Comparison of ENCODE assay signal across 27 cellular contexts in the genomic region with DNA sequence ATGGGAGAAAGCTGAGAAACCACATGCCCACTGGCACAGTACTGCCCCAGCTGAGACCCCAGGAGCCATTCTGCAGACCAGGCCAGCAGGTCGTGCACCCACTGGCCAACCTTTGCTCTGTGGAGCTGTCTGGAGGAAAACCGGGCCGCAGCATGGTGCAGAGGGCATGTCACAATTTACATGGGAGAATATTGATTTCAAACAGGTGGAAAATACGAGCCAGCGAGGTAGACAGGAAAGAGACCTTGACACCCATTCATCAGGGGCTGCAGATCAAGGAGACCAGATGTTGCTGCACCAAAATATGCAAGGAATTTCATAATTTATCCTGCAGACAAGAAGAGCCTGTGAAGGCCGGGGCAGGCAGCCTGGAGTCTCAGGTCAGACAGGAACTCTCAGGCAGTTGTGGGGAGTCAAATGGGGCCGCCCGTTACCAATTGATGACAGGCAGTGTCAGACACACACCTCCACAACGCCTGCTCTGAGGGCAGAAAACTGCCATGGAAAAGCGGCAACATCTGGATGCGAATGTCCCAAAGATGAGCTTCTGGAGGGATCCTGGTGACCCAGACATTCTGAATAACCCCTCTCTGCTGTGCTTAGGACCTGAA.
DNase-seq lines count a peak whose midpoint lies in the region; ATAC-seq and TF ChIP-seq lines count a peak whose summit lies in the region.
"Had no signal": no experiment of that assay in that cellular context is flagged by ENCODE, and none has a peak within 500 bp of the region (broad histone marks: within the 10 kb centered on the region; RNA-seq: fewer than 3 reads in every experiment).

No MANE protein-coding gene starts in this region.

- TF ChIP-seq CTCF in RWPE2 (IDR thresholded peaks at IDR 0.05; ENCODE audit: poor library complexity, severe bottlenecking) (no peak), osteoblast (IDR thresholded peaks at IDR 0.05; ENCODE audit: extremely low read depth, low read depth, low read length) (no peak), type B pancreatic cell (conservative IDR thresholded peaks at IDR 0.05) (no peak), suprapubic skin (IDR thresholded peaks at IDR 0.05) (no peak)

- H3K36me3 ChIP-seq in RWPE2 (ENCODE audit: low read depth) (no peaks in the 10 kb centered on the region), osteoblast (ENCODE audit: insufficient read depth, low read length) (no peaks in the 10 kb centered on the region), suprapubic skin (no peaks in the 10 kb centered on the region)
- H3K36me3 ChIP-seq: MG63 had no signal

- no peaks in the 10 kb centered on the region for H3K27me3 Mint-ChIP-seq in type B pancreatic cell

- no peak overlapping the region for H3K27ac Mint-ChIP-seq in type B pancreatic cell
- H3K27ac Mint-ChIP-seq: CD8-positive, alpha-beta T cell had no signal

- H3K4me1 ChIP-seq in RWPE2 (ENCODE audit: insufficient read depth, poor library complexity, severe bottlenecking): no peaks in the 10 kb centered on the region
- H3K4me1 ChIP-seq in osteoblast (ENCODE audit: insufficient read depth, low read length): no peaks in the 10 kb centered on the region
- no peaks in the 10 kb centered on the region for H3K4me1 ChIP-seq in suprapubic skin

- H3K9me3 Mint-ChIP-seq in type B pancreatic cell: no peaks in the 10 kb centered on the region
- H3K9me3 Mint-ChIP-seq: CD8-positive, alpha-beta T cell had no signal

- peak overlapping the region; percentile 9 for H3K4me3 Mint-ChIP-seq in type B pancreatic cell
- H3K4me3 Mint-ChIP-seq: CD8-positive, alpha-beta T cell had no signal

- peaks cover 19% of the 10 kb centered on the region for H3K4me1 Mint-ChIP-seq in type B pancreatic cell (ENCODE audit: unreplicated experiment)

- no peak overlapping the region for H2AFZ ChIP-seq in osteoblast (ENCODE audit: low read length)

- H3K27ac ChIP-seq in RWPE2 (ENCODE audit: poor library complexity, severe bottlenecking): no peak overlapping the region
- no peak overlapping the region for H3K27ac ChIP-seq in osteoblast (ENCODE audit: low read depth, low read length)
- H3K27ac ChIP-seq in suprapubic skin: no peak overlapping the region
- H3K27ac ChIP-seq: SK-N-MC had no signal

- WGBS in suprapubic skin: 71% methylated on average over 11 of the region's 11 CpGs

- DNase-seq in RWPE2 (ENCODE audit: low spot score) (peak; percentile 50), islet precursor cell (peak; percentile 58), osteoblast (ENCODE audit: insufficient read length, low spot score, missing footprints) (peak; percentile 34), type B pancreatic cell (ENCODE audit: extremely low spot score, unreplicated experiment) (no peak), suprapubic skin (ENCODE audit: low spot score in 2 of 2) (no peak), NCI-H82 (lab: John Stamatoyannopoulos, UW) (no peak)
- DNase-seq: C1 segment of cervical spinal cord; CD8-positive, alpha-beta T cell; DMS 273 treated with DMSO at 0.1 percent for 48 hours; DMS79; EL; GDM1; KG1; MG63; NCI-H1105 treated with DMSO at 0.1 percent for 48 hours; NCI-H146; NCI-H1930; NCI-H2107; NCI-H446; NCI-H524 treated with DMSO at 0.1 percent for 48 hours; RPMI8226; SHP77 treated with DMSO at 0.1 percent for 48 hours; SW 1271 had no signal

- H3K36me3 Mint-ChIP-seq in type B pancreatic cell: no peaks in the 10 kb centered on the region
- H3K36me3 Mint-ChIP-seq: CD8-positive, alpha-beta T cell had no signal

- no peak for TF ChIP-seq EP300 in suprapubic skin (IDR thresholded peaks at IDR 0.05)

- H3K9me3 ChIP-seq in RWPE2 (ENCODE audit: severe bottlenecking) (no peaks in the 10 kb centered on the region), osteoblast (ENCODE audit: low read depth, low read length) (no peaks in the 10 kb centered on the region), suprapubic skin (no peaks in the 10 kb centered on the region)
- H3K9me3 ChIP-seq: MG63 had no signal

- no peak overlapping the region for H3K4me2 ChIP-seq in osteoblast (ENCODE audit: insufficient read depth, low read length)

- no peak for ATAC-seq in RWPE2 (ENCODE audit: low read depth)
- no peak for ATAC-seq in GM19023 (IDR thresholded peaks at IDR 0.05; ENCODE audit: unreplicated experiment)
- ATAC-seq: CD8-positive, alpha-beta T cell; GM12878; HCT116 had no signal

- peaks cover 3% of the 10 kb centered on the region for H4K20me1 ChIP-seq in osteoblast (ENCODE audit: insufficient read depth, low read length)

- TF ChIP-seq POLR2A in suprapubic skin (IDR thresholded peaks at IDR 0.05): no peak

- H3K27me3 ChIP-seq in RWPE2 (ENCODE audit: insufficient read depth, poor library complexity, severe bottlenecking): no peaks in the 10 kb centered on the region
- H3K27me3 ChIP-seq in osteoblast (ENCODE audit: insufficient read depth, low read length): peaks cover 3% of the 10 kb centered on the region
- H3K27me3 ChIP-seq in suprapubic skin: peaks cover 6% of the 10 kb centered on the region
- H3K27me3 ChIP-seq: MG63 had no signal

- H3K79me2 ChIP-seq in osteoblast (ENCODE audit: insufficient read depth, low read length): no peaks in the 10 kb centered on the region

- no peak overlapping the region for H3K4me3 ChIP-seq in RWPE2 (ENCODE audit: severe bottlenecking)
- no peak overlapping the region for H3K4me3 ChIP-seq in osteoblast (ENCODE audit: insufficient read depth, low read length)
- H3K4me3 ChIP-seq in suprapubic skin: no peak overlapping the region
- H3K4me3 ChIP-seq: GM12878, MG63, SK-N-MC had no signal

Comparison
In these comparisons a context has a peak if more than half of its experiments do, and no peak if none do; other contexts are left out.
1. DNase-seq: peak in RWPE2 (single experiment), islet precursor cell (single experiment) and osteoblast (single experiment); none in type B pancreatic cell (single experiment), suprapubic skin (0 of 2) and NCI-H82 (single experiment).